Comparison of ENCODE assay signal across 10 cellular contexts in genomic region chr3:157354722-157355121, GRCh38.
DNase-seq lines count a peak whose midpoint lies in the region; ATAC-seq and TF ChIP-seq lines count a peak whose summit lies in the region.
"Had no signal": no experiment of that assay in that cellular context is flagged by ENCODE, and none has a peak within 500 bp of the region (broad histone marks: within the 10 kb centered on the region; RNA-seq: fewer than 3 reads in every experiment).

No MANE protein-coding gene starts in this region.

- H3K9me3 ChIP-seq in AG04450 (ENCODE audit: control insufficient read depth, insufficient read depth, low read length) (no peaks in the 10 kb centered on the region), NT2/D1 (ENCODE audit: insufficient read depth, low read length) (no peaks in the 10 kb centered on the region), fibroblast of lung (ENCODE audit: control insufficient read depth, insufficient read depth, low read depth, low read length) (no peaks in the 10 kb centered on the region)
- H3K9me3 ChIP-seq: uterus had no signal

- no peaks in the 10 kb centered on the region for H3K79me2 ChIP-seq in fibroblast of lung (ENCODE audit: control insufficient read depth, insufficient read depth, low read length)

- H3K4me1 ChIP-seq in NT2/D1 (ENCODE audit: insufficient read depth, insufficient read length): no peaks in the 10 kb centered on the region
- H3K4me1 ChIP-seq in fibroblast of lung (ENCODE audit: control insufficient read depth, extremely low read depth, insufficient read depth, low read length): peaks cover 4% of the 10 kb centered on the region
- H3K4me1 ChIP-seq: uterus had no signal

- no peak overlapping the region for H2AFZ ChIP-seq in fibroblast of lung (ENCODE audit: low read length)

- no peak overlapping the region for H3K9ac ChIP-seq in NT2/D1 (ENCODE audit: insufficient read length, low read depth)
- H3K9ac ChIP-seq in fibroblast of lung (ENCODE audit: insufficient read depth, low read length): no peak overlapping the region

- no peaks in the 10 kb centered on the region for H3K36me3 Mint-ChIP-seq in T-cell

- H3K4me3 ChIP-seq in AG04450 (ENCODE audit: low read depth, low read length) (no peak overlapping the region), NT2/D1 (ENCODE audit: insufficient read length, low read depth) (no peak overlapping the region), fibroblast of lung (replicated peaks in 1 of 4; ENCODE audit: control extremely low read depth in 1 of 4, insufficient read depth in 1 of 4, low read depth in 3 of 4, low read length in 4 of 4) (no peak overlapping the region)
- H3K4me3 ChIP-seq: uterus had no signal

- H3K27me3 Mint-ChIP-seq in T-cell: no peaks in the 10 kb centered on the region

- no peaks in the 10 kb centered on the region for H3K4me1 Mint-ChIP-seq in T-cell

- no peak overlapping the region for H3K4me3 Mint-ChIP-seq in T-cell

- H3K27ac ChIP-seq in AG04450 (ENCODE audit: low read depth, low read length) (no peak overlapping the region), fibroblast of lung (ENCODE audit: insufficient read depth, low read length) (no peak overlapping the region)
- H3K27ac ChIP-seq: uterus had no signal

- no peaks in the 10 kb centered on the region for H4K20me1 ChIP-seq in fibroblast of lung (ENCODE audit: control insufficient read depth, extremely low read depth, insufficient read depth, low read length)

- peak; percentile 52 for TF ChIP-seq CTCF in AG04450 (IDR thresholded peaks at IDR 0.05; ENCODE audit: low read depth, low read length)
- peak; percentile 43 to 61 for TF ChIP-seq CTCF in fibroblast of lung (conservative IDR thresholded peaks at IDR 0.05 in 1 of 2, IDR thresholded peaks at IDR 0.05 in 1 of 2; ENCODE audit: low read depth in 1 of 2, low read length in 2 of 2)

- DNase-seq in AG04450 (ENCODE audit: low read depth, low spot score) (no peak), NT2/D1 (ENCODE audit: low read depth, low spot score) (peak; percentile 47), fibroblast of lung (ENCODE audit: low read depth in 2 of 2) (peak in 1 of 2 donors; percentile 42), T-cell (no peak), nucleus accumbens (lab: John Stamatoyannopoulos, UW) (no peak)
- DNase-seq in effector CD8-positive, alpha-beta T cell (lab: John Stamatoyannopoulos, UW): no peak
- no peak for DNase-seq in stimulated activated CD4-positive, alpha-beta T cell treated with anti-CD3 and anti-CD28 coated beads, Interleukin-2, amount 100 ng/mL, for 24 hours
- DNase-seq: activated T-cell treated with anti-CD3 and anti-CD28 coated beads, Interleukin-2, amount 50 U/mL, for 48 hours; uterus had no signal

- H3K4me2 ChIP-seq in fibroblast of lung (ENCODE audit: extremely low read depth, insufficient read depth, low read length): no peak overlapping the region

- H3K9me3 Mint-ChIP-seq in T-cell: peaks cover 7 to 9% (median 8%) of the 10 kb centered on the region in 3 donors

- POLR2A ChIA-PET in AG04450 (lab: Yijun Ruan, JAX): interaction anchor here (0.7 kb wide), 1 partner anchor 87 kb away, joined by 3 read pairs; no protein-coding TSS in a partner anchor
- POLR2A ChIA-PET in T-cell (lab: Charles Lee): no interaction called here

- H3K36me3 ChIP-seq in NT2/D1 (ENCODE audit: insufficient read depth, insufficient read length, low read length) (no peaks in the 10 kb centered on the region), fibroblast of lung (ENCODE audit: control insufficient read depth, insufficient read depth, low read length) (no peaks in the 10 kb centered on the region)
- H3K36me3 ChIP-seq: uterus had no signal

- H3K27ac Mint-ChIP-seq in T-cell: no peak overlapping the region

- ATAC-seq in GM19463 (IDR thresholded peaks at IDR 0.05; ENCODE audit: unreplicated experiment): peak; percentile 44
- ATAC-seq in T-cell (replicated peaks in 1 of 4): no peak

- CTCF ChIA-PET in AG04450 (lab: Charles Lee): interaction anchor here (0.6 kb wide), 1 partner anchor 175 kb away, joined by 3 read pairs; no protein-coding TSS in a partner anchor
- CTCF ChIA-PET in T-cell (lab: Charles Lee): no interaction called here

- H3K27me3 ChIP-seq in AG04450 (ENCODE audit: control insufficient read depth, insufficient read depth, low read length) (no peaks in the 10 kb centered on the region), NT2/D1 (ENCODE audit: insufficient read depth, insufficient read length) (no peaks in the 10 kb centered on the region), fibroblast of lung (ENCODE audit: control insufficient read depth, insufficient read depth, low read length) (no peaks in the 10 kb centered on the region)
- H3K27me3 ChIP-seq: uterus had no signal
